ENCODE assay signal across 21 cellular contexts in genomic region chr17:35546489-35546888, GRCh38. TPM values are rescaled to one million over a fixed set of nuclear protein-coding genes. Genes with fewer than 3 reads are reported as not detected.
"Had no signal": no experiment of that assay in that cellular context is flagged by ENCODE, and none has a peak within 500 bp of the region (broad histone marks: within the 10 kb centered on the region; RNA-seq: fewer than 3 reads in every experiment).

No MANE protein-coding gene starts in this region.

- ATAC-seq: activated CD8-positive, alpha-beta T cell treated with anti-CD3 and anti-CD28 coated beads, Interleukin-2, amount 10 ng/mL, durations not matched to agents 7 days and 5 days had no signal

- H3K4me3 Mint-ChIP-seq: activated CD4-positive, alpha-beta T cell treated with anti-CD3 and anti-CD28 coated beads, Interleukin-2, amount 10 ng/mL, durations not matched to agents 24 days and 14 days; activated CD8-positive, alpha-beta T cell treated with anti-CD3 and anti-CD28 coated beads, Interleukin-2, amount 10 ng/mL, durations not matched to agents 7 days and 5 days; activated naive CD4-positive, alpha-beta T cell treated with anti-CD3 and anti-CD28 coated beads, Interleukin-2, amount 10 ng/mL, durations not matched to agents 7 days and 5 days; activated T-cell treated with anti-CD3 and anti-CD28 coated beads, Interleukin-2, amount 50 U/mL, for 24 hours; mesothelial cell of epicardium; nephron; T-helper 2 cell treated with Interferon-gamma antibody and Interleukin-4, amounts not matched to agents 5 μg/mL and 100 μg/mL, for 36 hours had no signal

- H3K9me3 Mint-ChIP-seq: activated T-cell treated with anti-CD3 and anti-CD28 coated beads, Interleukin-2, amount 50 U/mL, for 24 hours; mesothelial cell of epicardium; nephron; T-helper 2 cell treated with Interferon-gamma antibody and Interleukin-4, amounts not matched to agents 5 μg/mL and 100 μg/mL, for 36 hours had no signal

- H3K36me3 Mint-ChIP-seq: mesothelial cell of epicardium had no signal

- H3K27ac Mint-ChIP-seq: activated CD8-positive, alpha-beta T cell treated with anti-CD3 and anti-CD28 coated beads, Interleukin-2, amount 10 ng/mL, durations not matched to agents 7 days and 5 days; activated naive CD4-positive, alpha-beta T cell treated with anti-CD3 and anti-CD28 coated beads, Interleukin-2, amount 10 ng/mL, durations not matched to agents 7 days and 5 days; activated T-cell treated with anti-CD3 and anti-CD28 coated beads, Interleukin-2, amount 50 U/mL, for 24 hours; mesothelial cell of epicardium; nephron; T-helper 2 cell treated with Interferon-gamma antibody and Interleukin-4, amounts not matched to agents 5 μg/mL and 100 μg/mL, for 36 hours had no signal

- H3K27me3 Mint-ChIP-seq: activated T-cell treated with anti-CD3 and anti-CD28 coated beads, Interleukin-2, amount 50 U/mL, for 24 hours had no signal

- H3K4me1 Mint-ChIP-seq: mesothelial cell of epicardium, nephron had no signal

- DNase-seq: activated CD4-positive, alpha-beta T cell treated with anti-CD3 and anti-CD28 coated beads, Interleukin-2, amount 10 ng/mL, durations not matched to agents 24 days and 14 days; activated CD4-positive, CD25-positive, alpha-beta regulatory T cell; activated CD8-positive, alpha-beta T cell treated with anti-CD3 and anti-CD28 coated beads, Interleukin-2, amount 10 ng/mL, durations not matched to agents 7 days and 5 days; activated naive CD4-positive, alpha-beta T cell treated with anti-CD3 and anti-CD28 coated beads, Interleukin-2, amount 10 ng/mL, durations not matched to agents 7 days and 5 days; activated T-cell treated with anti-CD3 and anti-CD28 coated beads, Interleukin-2, amount 50 U/mL, for 24 hours; adrenal gland; cerebellar nuclear complex; cortex of kidney; effector CD4-positive, alpha-beta T cell; nucleus accumbens; sigmoid colon; stimulated activated CD4-positive, alpha-beta T cell treated with anti-CD3 and anti-CD28 coated beads, Interleukin-4, amount 100 ng/mL, for 4 hours; stimulated activated naive CD4-positive, alpha-beta T cell; thyroid gland had no signal

RNA-seq across cellular contexts. Expression of gene SLFN14, which starts 14.1 kb away (rescaled TPM):
- total RNA-seq: activated CD8-positive, alpha-beta T cell treated with anti-CD3 and anti-CD28 coated beads, Interleukin-2, amount 10 ng/mL, durations not matched to agents 7 days and 5 days; adrenal gland; astrocyte; breast epithelium; mesothelial cell of epicardium; renal cortical epithelial cell; sigmoid colon; ureter had no signal
